Comparison of ENCODE assay signal across 11 cellular contexts in genomic region chr13:30737511-30738342, GRCh38. TPM values are rescaled to one million over a fixed set of nuclear protein-coding genes. Genes with fewer than 3 reads are reported as not detected.
DNase-seq lines count a peak whose midpoint lies in the region; TF ChIP-seq lines count a peak whose summit lies in the region.
"Had no signal": no experiment of that assay in that cellular context is flagged by ENCODE, and none has a peak within 500 bp of the region (broad histone marks: within the 10 kb centered on the region; RNA-seq: fewer than 3 reads in every experiment).

No MANE protein-coding gene starts in this region.

- no peaks in the 10 kb centered on the region for H3K9me3 Mint-ChIP-seq in activated naive CD8-positive, alpha-beta T cell treated with anti-CD3 and anti-CD28 coated beads for 36 hours
- no peaks in the 10 kb centered on the region for H3K9me3 Mint-ChIP-seq in neural progenitor cell
- H3K9me3 Mint-ChIP-seq in chondrocyte (ENCODE audit: low read depth) = no peaks in the 10 kb centered on the region

- H3K27ac ChIP-seq in neural progenitor cell = no peak overlapping the region

- TF ChIP-seq CTCF in GM06990 (IDR thresholded peaks at IDR 0.05; ENCODE audit: insufficient read depth, low read length, poor library complexity, severe bottlenecking) (no peak), neural progenitor cell (IDR thresholded peaks at IDR 0.05) (no peak), chondrocyte (IDR thresholded peaks at IDR 0.05) (no peak)

- no peak overlapping the region for H3K9ac ChIP-seq in neural progenitor cell

- peak overlapping the region; percentile 70 for H3K27ac Mint-ChIP-seq in activated naive CD8-positive, alpha-beta T cell treated with anti-CD3 and anti-CD28 coated beads for 36 hours
- H3K27ac Mint-ChIP-seq in neural progenitor cell (peak overlapping the region; percentile 78), chondrocyte (ENCODE audit: unreplicated experiment) (no peak overlapping the region)

- H3F3A ChIP-seq in neural progenitor cell (ENCODE audit: low read depth) = no peaks in the 10 kb centered on the region

- H3K9me3 ChIP-seq in neural progenitor cell (ENCODE audit: low read depth) = no peaks in the 10 kb centered on the region

- H4K20me1 ChIP-seq in neural progenitor cell (ENCODE audit: low read depth) = no peaks in the 10 kb centered on the region

- peaks cover 66% of the 10 kb centered on the region for H3K4me1 Mint-ChIP-seq in activated naive CD8-positive, alpha-beta T cell treated with anti-CD3 and anti-CD28 coated beads for 36 hours
- H3K4me1 Mint-ChIP-seq in neural progenitor cell = peaks cover 27% of the 10 kb centered on the region
- peaks cover 29% of the 10 kb centered on the region for H3K4me1 Mint-ChIP-seq in chondrocyte (ENCODE audit: low read depth)

- peaks cover 17% of the 10 kb centered on the region for H3K4me1 ChIP-seq in neural progenitor cell

- peak overlapping the region; percentile 90 for H2AFZ ChIP-seq in neural progenitor cell (replicated peaks)

- H3K4me3 Mint-ChIP-seq in activated naive CD8-positive, alpha-beta T cell treated with anti-CD3 and anti-CD28 coated beads for 36 hours = peak overlapping the region; percentile 40
- no peak overlapping the region for H3K4me3 Mint-ChIP-seq in neural progenitor cell
- no peak overlapping the region for H3K4me3 Mint-ChIP-seq in chondrocyte (ENCODE audit: unreplicated experiment)

- H3K4me2 ChIP-seq in neural progenitor cell = no peak overlapping the region

- H3K27me3 ChIP-seq in GM06990 (replicated peaks; ENCODE audit: control insufficient read depth, insufficient read depth, low read length) = no peaks in the 10 kb centered on the region
- H3K27me3 ChIP-seq in neural progenitor cell = no peaks in the 10 kb centered on the region

- H3K4me3 ChIP-seq in GM06990 (replicated peaks; ENCODE audit: low read depth, low read length) (0 out of 2 replicates have a peak overlapping the region, but pooled peaks have one; percentile 19), neural progenitor cell (no peak overlapping the region)

- peaks cover under 1% of the 10 kb centered on the region for H3K27me3 Mint-ChIP-seq in activated naive CD8-positive, alpha-beta T cell treated with anti-CD3 and anti-CD28 coated beads for 36 hours
- H3K27me3 Mint-ChIP-seq in neural progenitor cell (ENCODE audit: insufficient read depth, low read depth) (peaks cover 10% of the 10 kb centered on the region), chondrocyte (ENCODE audit: low read depth) (no peaks in the 10 kb centered on the region)

- peak; percentile 32 for DNase-seq in GM06990 (ENCODE audit: extremely low read depth, insufficient read length)
- DNase-seq in NAMALWA (ENCODE audit: low spot score) = peak; percentile 59
- DNase-seq in activated naive CD8-positive, alpha-beta T cell treated with anti-CD3 and anti-CD28 coated beads for 36 hours = peak; percentile 22
- DNase-seq in neural progenitor cell (ENCODE audit: low spot score) = no peak
- no peak for DNase-seq in NCI-H510A treated with DMSO at 0.1 percent for 48 hours (lab: John Stamatoyannopoulos, UW)
- DNase-seq in chondrocyte (ENCODE audit: low spot score) = no peak
- DNase-seq in amygdala (lab: John Stamatoyannopoulos, UW) = no peak
- DNase-seq in A172 (ENCODE audit: low spot score) = no peak
- DNase-seq: activated CD4-positive, CD25-positive, alpha-beta regulatory T cell; head of caudate nucleus; NCI-H446 treated with DMSO at 0.1 percent for 48 hours had no signal

- H3K79me2 ChIP-seq in neural progenitor cell (ENCODE audit: low read depth) = no peaks in the 10 kb centered on the region

- peaks cover 8% of the 10 kb centered on the region for H3K36me3 Mint-ChIP-seq in activated naive CD8-positive, alpha-beta T cell treated with anti-CD3 and anti-CD28 coated beads for 36 hours
- H3K36me3 Mint-ChIP-seq in neural progenitor cell = no peaks in the 10 kb centered on the region
- H3K36me3 Mint-ChIP-seq in chondrocyte (ENCODE audit: low read depth) = no peaks in the 10 kb centered on the region

- H3K36me3 ChIP-seq in GM06990 (ENCODE audit: control insufficient read depth, insufficient read depth, low read length) (no peaks in the 10 kb centered on the region), neural progenitor cell (no peaks in the 10 kb centered on the region)

RNA-seq across cellular contexts. Expression of gene ALOX5AP, which starts 2.4 kb away (rescaled TPM):
- total RNA-seq in activated naive CD8-positive, alpha-beta T cell treated with anti-CD3 and anti-CD28 coated beads for 36 hours = 10 to 100 TPM; 16.4 to 17.4 TPM
- total RNA-seq in neural progenitor cell (ENCODE audit: low replicate concordance) = not detected in 2 replicates
- total RNA-seq in chondrocyte = 0.57 to 2.1 TPM (median 1.1 TPM) in 3 replicates
- not detected in 2 replicates for total RNA-seq in A172 (2014; rRNA removed; shearing (Covaris generic))

Comparison
In these comparisons a context has a peak if more than half of its experiments do, and no peak if none do; other contexts are left out.
1. DNase-seq: peak in GM06990 (single experiment), NAMALWA (single experiment) and activated naive CD8-positive, alpha-beta T cell treated with anti-CD3 and anti-CD28 coated beads for 36 hours (single experiment); none in neural progenitor cell (single experiment), NCI-H510A treated with DMSO at 0.1 percent for 48 hours (single experiment), chondrocyte (single experiment), amygdala (0 of 56) and A172 (single experiment).